ENCODE assay signal across 27 cellular contexts in the genomic region with DNA sequence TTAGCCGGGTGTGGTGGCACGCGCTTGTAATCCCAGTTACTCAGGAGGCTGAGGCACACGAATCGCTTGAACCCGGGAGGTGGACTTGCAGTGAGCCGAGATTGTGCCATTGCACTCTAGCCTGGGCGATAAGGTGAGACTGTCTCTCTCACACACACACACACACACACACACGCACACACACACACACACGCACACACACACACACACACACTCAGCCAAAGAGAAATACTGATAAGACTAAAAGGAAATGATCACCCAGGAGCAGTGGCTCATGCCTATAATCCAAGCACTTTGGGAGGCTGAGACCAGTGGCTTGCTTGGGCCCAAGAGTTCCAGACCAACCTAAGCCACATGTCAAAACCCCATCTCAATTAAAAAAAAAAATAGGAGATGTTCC. TPM values are rescaled to one million over a fixed set of nuclear protein-coding genes. Genes with fewer than 3 reads are reported as not detected.
A peak's percentile ranks its signal among the peaks of the same experiment; 100 is the strongest.
DNase-seq lines count a peak whose midpoint lies in the region; ATAC-seq and TF ChIP-seq lines count a peak whose summit lies in the region.
"Had no signal": no experiment of that assay in that cellular context is flagged by ENCODE, and none has a peak within 500 bp of the region (broad histone marks: within the 10 kb centered on the region; RNA-seq: fewer than 3 reads in every experiment).

No MANE protein-coding gene starts in this region.

- no peaks in the 10 kb centered on the region for H3K79me1 ChIP-seq in mesenchymal stem cell (replicated peaks; ENCODE audit: low read length, poor library complexity, severe bottlenecking)

- no peaks in the 10 kb centered on the region for H3K9me3 ChIP-seq in HEK293 (ENCODE audit: control insufficient read depth, insufficient read depth, low read depth, low read length)
- no peaks in the 10 kb centered on the region for H3K9me3 ChIP-seq in mesenchymal stem cell (ENCODE audit: control insufficient read depth, low read length)
- H3K9me3 ChIP-seq: BE2C, BLaER1 had no signal

- H3K18ac ChIP-seq in mesenchymal stem cell (ENCODE audit: low read depth in 1 of 2, low read length in 2 of 2), result no peak overlapping the region

- WGBS in mesenchymal stem cell, result 95% methylated on average over 9 of the region's 10 CpGs

- no peak overlapping the region for H3K27ac Mint-ChIP-seq in activated naive CD4-positive, alpha-beta T cell treated with anti-CD3 and anti-CD28 coated beads, Interleukin-2, amount 50 U/mL, for 24 hours
- H3K27ac Mint-ChIP-seq in stimulated activated naive B cell treated with anti-CD40 and anti-IgM and Interleukin-4, amounts not matched to agents 10 μg/mL and 1 μg/mL and 100 μg/mL, for 72 hours, result peak overlapping the region; percentile 43
- H3K27ac Mint-ChIP-seq: CD4-positive, alpha-beta memory T cell; CD4-positive, CD25-positive, alpha-beta regulatory T cell; CD8-positive, alpha-beta memory T cell had no signal

- no peak overlapping the region for H2BK12ac ChIP-seq in mesenchymal stem cell (ENCODE audit: low read length in 2 of 2)

- H3K36me3 Mint-ChIP-seq in activated naive CD4-positive, alpha-beta T cell treated with anti-CD3 and anti-CD28 coated beads, Interleukin-2, amount 50 U/mL, for 24 hours, result no peaks in the 10 kb centered on the region
- H3K36me3 Mint-ChIP-seq in stimulated activated naive B cell treated with anti-CD40 and anti-IgM and Interleukin-4, amounts not matched to agents 10 μg/mL and 1 μg/mL and 100 μg/mL, for 72 hours, result peaks cover 0 to 4% of the 10 kb centered on the region in 2 donors
- H3K36me3 Mint-ChIP-seq: CD14-positive monocyte; CD4-positive, alpha-beta memory T cell; CD4-positive, CD25-positive, alpha-beta regulatory T cell; CD8-positive, alpha-beta memory T cell had no signal

- peak overlapping the region; percentile 41 for H4K8ac ChIP-seq in mesenchymal stem cell (ENCODE audit: low read length)

- no peak overlapping the region for H3K4me2 ChIP-seq in mesenchymal stem cell (ENCODE audit: low read length, poor library complexity, severe bottlenecking)
- H3K4me2 ChIP-seq: BLaER1 had no signal

- H2AK5ac ChIP-seq in mesenchymal stem cell (ENCODE audit: low read length, severe bottlenecking), result no peak overlapping the region

- no peak overlapping the region for H2BK120ac ChIP-seq in mesenchymal stem cell (ENCODE audit: low read depth, low read length)

- TF ChIP-seq CTCF in HEK293 (tag by site-specific recombination; IDR thresholded peaks at IDR 0.05), result no peak

- H3K4me3 ChIP-seq in HEK293 (ENCODE audit: low read depth, low read length) (no peak overlapping the region), mesenchymal stem cell (ENCODE audit: insufficient read depth in 1 of 2, low read depth in 1 of 2, low read length in 2 of 2) (no peak overlapping the region)
- H3K4me3 ChIP-seq: BLaER1, GM12878 had no signal

- no peak for ATAC-seq in stimulated activated naive B cell treated with anti-CD40 and anti-IgM and Interleukin-4, amounts not matched to agents 10 μg/mL and 1 μg/mL and 100 μg/mL, for 72 hours (replicated peaks)
- ATAC-seq in HG03442 (IDR thresholded peaks at IDR 0.05; ENCODE audit: unreplicated experiment) (no peak), GM19455 (IDR thresholded peaks at IDR 0.05; ENCODE audit: unreplicated experiment) (no peak)
- ATAC-seq: GM12878 had no signal

- peak overlapping the region; percentile 7 for H3K4me3 Mint-ChIP-seq in activated naive CD4-positive, alpha-beta T cell treated with anti-CD3 and anti-CD28 coated beads, Interleukin-2, amount 50 U/mL, for 24 hours
- no peak overlapping the region for H3K4me3 Mint-ChIP-seq in stimulated activated naive B cell treated with anti-CD40 and anti-IgM and Interleukin-4, amounts not matched to agents 10 μg/mL and 1 μg/mL and 100 μg/mL, for 72 hours
- H3K4me3 Mint-ChIP-seq: CD14-positive monocyte; CD4-positive, alpha-beta memory T cell; CD4-positive, CD25-positive, alpha-beta regulatory T cell; CD8-positive, alpha-beta memory T cell had no signal

- no peak overlapping the region for H3K14ac ChIP-seq in mesenchymal stem cell (ENCODE audit: low read length in 2 of 2)

- H3K4me1 Mint-ChIP-seq in activated naive CD4-positive, alpha-beta T cell treated with anti-CD3 and anti-CD28 coated beads, Interleukin-2, amount 50 U/mL, for 24 hours, result no peaks in the 10 kb centered on the region
- no peaks in the 10 kb centered on the region for H3K4me1 Mint-ChIP-seq in stimulated activated naive B cell treated with anti-CD40 and anti-IgM and Interleukin-4, amounts not matched to agents 10 μg/mL and 1 μg/mL and 100 μg/mL, for 72 hours
- H3K4me1 Mint-ChIP-seq: CD14-positive monocyte; CD4-positive, alpha-beta memory T cell; CD4-positive, CD25-positive, alpha-beta regulatory T cell; CD8-positive, alpha-beta memory T cell had no signal

- CTCF ChIA-PET in HEK293 (lab: Yijun Ruan, JAX), result no interaction called here

- H3K36me3 ChIP-seq in HEK293 (ENCODE audit: control insufficient read depth in 2 of 2, insufficient read depth in 1 of 2, low read length in 2 of 2), result no peaks in the 10 kb centered on the region
- H3K36me3 ChIP-seq in mesenchymal stem cell (ENCODE audit: control insufficient read depth in 1 of 2, insufficient read depth in 2 of 2, low read depth in 1 of 2, low read length in 2 of 2), result no peaks in the 10 kb centered on the region
- H3K36me3 ChIP-seq: BE2C, BLaER1 had no signal

- H3K27me3 Mint-ChIP-seq in activated naive CD4-positive, alpha-beta T cell treated with anti-CD3 and anti-CD28 coated beads, Interleukin-2, amount 50 U/mL, for 24 hours, result no peaks in the 10 kb centered on the region
- H3K27me3 Mint-ChIP-seq in stimulated activated naive B cell treated with anti-CD40 and anti-IgM and Interleukin-4, amounts not matched to agents 10 μg/mL and 1 μg/mL and 100 μg/mL, for 72 hours, result no peaks in the 10 kb centered on the region
- H3K27me3 Mint-ChIP-seq: CD4-positive, alpha-beta memory T cell; CD4-positive, CD25-positive, alpha-beta regulatory T cell; CD8-positive, alpha-beta memory T cell had no signal

- no peak overlapping the region for H3K27ac ChIP-seq in HEK293 (ENCODE audit: extremely low read depth, low read depth, low read length)
- no peak overlapping the region for H3K27ac ChIP-seq in mesenchymal stem cell (ENCODE audit: low read length, poor library complexity, severe bottlenecking)
- H3K27ac ChIP-seq: BLaER1 had no signal

- POLR2A ChIA-PET in HEK293 (lab: Yijun Ruan, JAX), result interaction anchor here (1.4 kb wide), 1 partner anchor 21 kb away, joined by 3 read pairs; the partner anchor contains the start of gene HSPA8

- no peak overlapping the region for H3K4ac ChIP-seq in mesenchymal stem cell (ENCODE audit: low read depth in 1 of 2, low read length in 2 of 2)

- no peak overlapping the region for H4K91ac ChIP-seq in mesenchymal stem cell (ENCODE audit: low read length)

- no peak overlapping the region for H2BK5ac ChIP-seq in mesenchymal stem cell (ENCODE audit: low read depth, low read length, poor library complexity, severe bottlenecking)

- H3K4me1 ChIP-seq in HEK293 (ENCODE audit: control insufficient read depth, insufficient read depth, low read length), result no peaks in the 10 kb centered on the region
- peaks cover 2% of the 10 kb centered on the region for H3K4me1 ChIP-seq in mesenchymal stem cell (ENCODE audit: control insufficient read depth, insufficient read depth, low read depth, low read length)
- H3K4me1 ChIP-seq: BLaER1 had no signal

- H3K27me3 ChIP-seq in mesenchymal stem cell (ENCODE audit: control insufficient read depth in 1 of 2, insufficient read depth in 1 of 2, low read length in 2 of 2), result no peaks in the 10 kb centered on the region
- H3K27me3 ChIP-seq: BE2C, BLaER1 had no signal

- no peak overlapping the region for H2AFZ ChIP-seq in mesenchymal stem cell (ENCODE audit: low read depth, low read length)

- DNase-seq in activated naive CD4-positive, alpha-beta T cell treated with anti-CD3 and anti-CD28 coated beads, Interleukin-2, amount 50 U/mL, for 16 hours, result no peak
- DNase-seq in mesenchymal stem cell (no peak), NCI-H1048 (lab: John Stamatoyannopoulos, UW) (no peak)
- DNase-seq in stimulated activated naive B cell treated with anti-CD40 and anti-IgM and Interleukin-4, amounts not matched to agents 10 μg/mL and 1 μg/mL and 100 μg/mL, for 72 hours, result no peak
- DNase-seq: 8988T; ACHN; BE2C; C1 segment of cervical spinal cord; CD4-positive, alpha-beta memory T cell; CD4-positive, CD25-positive, alpha-beta regulatory T cell; CD8-positive, alpha-beta memory T cell; COR-L47; DMS 273 treated with DMSO at 0.1 percent for 48 hours; DMS153; DMS53; DMS79; DND-41; EL; GDM1 had no signal

- H3K9ac ChIP-seq in mesenchymal stem cell (ENCODE audit: low read length), result no peak overlapping the region
- H3K9ac ChIP-seq: BLaER1 had no signal

- H3K9me3 Mint-ChIP-seq in activated naive CD4-positive, alpha-beta T cell treated with anti-CD3 and anti-CD28 coated beads, Interleukin-2, amount 50 U/mL, for 24 hours, result no peaks in the 10 kb centered on the region
- no peaks in the 10 kb centered on the region for H3K9me3 Mint-ChIP-seq in stimulated activated naive B cell treated with anti-CD40 and anti-IgM and Interleukin-4, amounts not matched to agents 10 μg/mL and 1 μg/mL and 100 μg/mL, for 72 hours
- H3K9me3 Mint-ChIP-seq: CD4-positive, alpha-beta memory T cell; CD4-positive, CD25-positive, alpha-beta regulatory T cell; CD8-positive, alpha-beta memory T cell had no signal

- H3K23ac ChIP-seq in mesenchymal stem cell (ENCODE audit: low read length in 2 of 2), result no peak overlapping the region

- H2BK15ac ChIP-seq in mesenchymal stem cell (ENCODE audit: low read depth, poor library complexity, severe bottlenecking), result no peak overlapping the region

TF ChIP-seq in HEK293, 187 proteins besides CTCF, POLR2A, EP300 and RAD21:
- TF ChIP-seq ZNF121 (tag by site-specific recombination; IDR thresholded peaks at IDR 0.05) (no peak), KLF16 (tag by site-specific recombination; IDR thresholded peaks at IDR 0.05) (no peak), ZSCAN4 (tag by site-specific recombination; IDR thresholded peaks at IDR 0.05) (peak; percentile 87)

RNA-seq across cellular contexts. Expression of gene HSPA8, which starts 20.8 kb away (rescaled TPM):
- polyA plus RNA-seq in mesenchymal stem cell (2013, experiment 1 of 2), result 888 TPM
- 894 TPM for polyA plus RNA-seq in mesenchymal stem cell (2013, experiment 2 of 2)

RNA-seq across cellular contexts. Expression of gene BSX, which starts 59.6 kb away (rescaled TPM):
- not detected for polyA plus RNA-seq in mesenchymal stem cell (2013, experiment 1 of 2)
- polyA plus RNA-seq in mesenchymal stem cell (2013, experiment 2 of 2), result not detected
- polyA plus RNA-seq: AG04450; CD14-positive monocyte; CD4-positive, alpha-beta memory T cell; CD4-positive, CD25-positive, alpha-beta regulatory T cell; CD8-positive, alpha-beta memory T cell; GM12878 had no signal
